ENCODE assay signal across 31 cellular contexts in genomic region chr9:68513981-68514380, GRCh38. TPM values are rescaled to one million over a fixed set of nuclear protein-coding genes. Genes with fewer than 3 reads are reported as not detected.
"Had no signal": no experiment of that assay in that cellular context is flagged by ENCODE, and none has a peak within 500 bp of the region (broad histone marks: within the 10 kb centered on the region; RNA-seq: fewer than 3 reads in every experiment).

No MANE protein-coding gene starts in this region.

- H3K27me3 ChIP-seq: hepatocyte, neutrophil, spleen, suprapubic skin, tibial nerve, vagina had no signal

- H3K4me1 ChIP-seq: lower lobe of right lung, parathyroid adenoma, spleen, suprapubic skin, tibial nerve had no signal

- H3K27ac ChIP-seq: lower lobe of right lung, neural progenitor cell, neutrophil, parathyroid adenoma, psoas muscle, spleen, suprapubic skin, tibial nerve, vagina had no signal

- H3K9ac ChIP-seq: neural progenitor cell, parathyroid adenoma had no signal

- H3K4me2 ChIP-seq: hepatocyte, neural progenitor cell had no signal

- DNase-seq: islet precursor cell; lower lobe of right lung; mesendoderm; naive B cell; natural killer cell; nephron progenitor cell; occipital lobe; psoas muscle; small intestine; spleen; stimulated activated CD4-positive, alpha-beta T cell treated with anti-CD3 and anti-CD28 coated beads, Interleukin-4, amount 100 ng/mL, for 24 hours; stimulated activated naive CD4-positive, alpha-beta T cell had no signal

- ATAC-seq: left lobe of liver; lower lobe of right lung; natural killer cell; psoas muscle; sciatic nerve; stimulated activated effector memory CD8-positive, alpha-beta T cell treated with anti-CD3 and anti-CD28 coated beads, Interleukin-12 subunit alpha, Interleukin-12 subunit beta, amount 100 ng/mL, for 72 hours had no signal

- H3K79me2 ChIP-seq: hepatocyte, parathyroid adenoma had no signal

- FAIRE-seq: small intestine had no signal

- H3K36me3 ChIP-seq: lower lobe of right lung, neural progenitor cell, neutrophil, spleen, suprapubic skin, thoracic aorta, vagina had no signal

- H2AFZ ChIP-seq: hepatocyte, neural progenitor cell, parathyroid adenoma had no signal

- H3K9me3 ChIP-seq: lower lobe of right lung, neutrophil, psoas muscle, suprapubic skin, thoracic aorta, vagina had no signal

- H3K4me3 ChIP-seq: hepatocyte, lower lobe of right lung, neural progenitor cell, psoas muscle, spleen, suprapubic skin, thoracic aorta, tibial nerve, vagina had no signal

RNA-seq across cellular contexts. Expression of gene TMEM252, which starts 26.7 kb away (rescaled TPM):
- total RNA-seq: hepatocyte, kidney epithelial cell, left lobe of liver, mesothelial cell of epicardium, mononuclear cell, natural killer cell, occipital lobe, osteocyte, posterior vena cava, psoas muscle, sciatic nerve, subcutaneous adipose tissue, suprapubic skin, thoracic aorta, tibial nerve, ureter, vagina had no signal
- polyA plus RNA-seq: liver, psoas muscle, spleen had no signal
